In genomic region chr2:105660489-105660888, GRCh38 we compare ENCODE assay signal across 15 cellular contexts.
DNase-seq lines count a peak whose midpoint lies in the region; ATAC-seq, FAIRE-seq and TF ChIP-seq lines count a peak whose summit lies in the region.
"Had no signal": no experiment of that assay in that cellular context is flagged by ENCODE, and none has a peak within 500 bp of the region (broad histone marks: within the 10 kb centered on the region; RNA-seq: fewer than 3 reads in every experiment).

No MANE protein-coding gene starts in this region.

- no peaks in the 10 kb centered on the region; a peak in 1 of 4 replicates for H3K9me3 ChIP-seq in HCT116 (ENCODE audit: control insufficient read depth in 1 of 2, insufficient read depth in 1 of 2, low read depth in 1 of 2, low read length in 2 of 2)
- H3K9me3 ChIP-seq in K562 (replicated peaks; ENCODE audit: control insufficient read depth, insufficient read depth, low read depth, low read length) = no peaks in the 10 kb centered on the region
- peaks cover 0 to 14% (median 0%) of the 10 kb centered on the region in 3 donors for H3K9me3 ChIP-seq in gastroesophageal sphincter

- H3K27ac ChIP-seq in HCT116 (ENCODE audit: low read depth, low read length) (no peak overlapping the region), K562 (ENCODE audit: extremely low read depth, low read depth, low read length) (no peak overlapping the region), gastroesophageal sphincter (no peak overlapping the region)
- H3K27ac ChIP-seq: BLaER1 had no signal

- H3K9me3 Mint-ChIP-seq in activated CD4-positive, alpha-beta T cell treated with anti-CD3 and anti-CD28 coated beads, Interleukin-2, amount 10 ng/mL, durations not matched to agents 24 days and 14 days = peaks cover 25% of the 10 kb centered on the region
- H3K9me3 Mint-ChIP-seq in activated CD4-positive, alpha-beta T cell treated with anti-CD3 and anti-CD28 coated beads for 36 hours (ENCODE audit: low read depth) = peaks cover 12% of the 10 kb centered on the region

- no peaks in the 10 kb centered on the region for H4K20me1 ChIP-seq in HCT116 (ENCODE audit: insufficient read depth)
- H4K20me1 ChIP-seq in K562 (replicated peaks; ENCODE audit: control insufficient read depth, insufficient read depth, low read length) = no peaks in the 10 kb centered on the region
- H4K20me1 ChIP-seq: BLaER1 had no signal

- H2AFZ ChIP-seq in HCT116 (ENCODE audit: low read depth, low read length, poor library complexity, severe bottlenecking) (no peak overlapping the region), K562 (ENCODE audit: low read depth, low read length) (no peak overlapping the region)

- no peaks in the 10 kb centered on the region for H3K4me1 ChIP-seq in HCT116 (ENCODE audit: control insufficient read depth in 1 of 2, insufficient read depth in 2 of 2, low read length in 2 of 2)
- H3K4me1 ChIP-seq in K562 (replicated peaks in 1 of 2; ENCODE audit: control insufficient read depth in 2 of 2, insufficient read depth in 2 of 2, low read length in 2 of 2) = no peaks in the 10 kb centered on the region
- no peaks in the 10 kb centered on the region for H3K4me1 ChIP-seq in gastroesophageal sphincter
- H3K4me1 ChIP-seq: BLaER1, Caco-2 had no signal

- H3K4me3 ChIP-seq in HCT116 (replicated peaks in 1 of 2; ENCODE audit: low read depth in 1 of 2, low read length in 2 of 2) (no peak overlapping the region), K562 (no peak overlapping the region), gastroesophageal sphincter (no peak overlapping the region)
- H3K4me3 ChIP-seq: BLaER1, GM12878 had no signal

- no peaks in the 10 kb centered on the region for H3K79me2 ChIP-seq in HCT116 (ENCODE audit: insufficient read depth, low read length)
- H3K79me2 ChIP-seq in K562 (ENCODE audit: control insufficient read depth, insufficient read depth, low read length) = no peaks in the 10 kb centered on the region

- TF ChIP-seq POLR2A in HCT116 (IDR thresholded peaks at IDR 0.05; ENCODE audit: borderline replicate concordance, extremely low read depth, insufficient read depth, insufficient read length) (no peak), K562 (conservative IDR thresholded peaks at IDR 0.05) (no peak), gastroesophageal sphincter (IDR thresholded peaks at IDR 0.05) (no peak)

- no peak overlapping the region for H3K4me3 Mint-ChIP-seq in activated CD4-positive, alpha-beta T cell treated with anti-CD3 and anti-CD28 coated beads, Interleukin-2, amount 10 ng/mL, durations not matched to agents 24 days and 14 days
- H3K4me3 Mint-ChIP-seq in activated CD4-positive, alpha-beta T cell treated with anti-CD3 and anti-CD28 coated beads for 36 hours = no peak overlapping the region
- H3K4me3 Mint-ChIP-seq: CD8-positive, alpha-beta memory T cell had no signal

- no peak for FAIRE-seq in K562 (lab: Jason Lieb, UNC)
- FAIRE-seq: GM12878, GM18507 had no signal

- TF ChIP-seq CTCF in HCT116 (IDR thresholded peaks at IDR 0.05 in 2 of 3, conservative IDR thresholded peaks at IDR 0.05 in 1 of 3; ENCODE audit: borderline replicate concordance in 1 of 3, insufficient read depth in 1 of 3, low read depth in 2 of 3, low read length in 2 of 3) (no peak), K562 (IDR thresholded peaks at IDR 0.05 in 2 of 3, conservative IDR thresholded peaks at IDR 0.05 in 1 of 3; ENCODE audit: insufficient read depth in 2 of 3, low read depth in 1 of 3, low read length in 3 of 3) (no peak), gastroesophageal sphincter (IDR thresholded peaks at IDR 0.05) (no peak)

- H3K4me2 ChIP-seq in HCT116 (ENCODE audit: low read length) (no peak overlapping the region), K562 (ENCODE audit: insufficient read depth, low read length) (no peak overlapping the region)
- H3K4me2 ChIP-seq: BLaER1 had no signal

- TF ChIP-seq RAD21 in HCT116 (IDR thresholded peaks at IDR 0.05; ENCODE audit: low read depth) (no peak), K562 (CRISPR knock-in tag; conservative IDR thresholded peaks at IDR 0.05 in 1 of 2, IDR thresholded peaks at IDR 0.05 in 1 of 2) (no peak)

- H3K36me3 ChIP-seq in HCT116 (ENCODE audit: control insufficient read depth in 1 of 2, insufficient read depth in 2 of 2, low read length in 2 of 2) = no peaks in the 10 kb centered on the region
- no peaks in the 10 kb centered on the region for H3K36me3 ChIP-seq in K562 (ENCODE audit: control insufficient read depth, insufficient read depth, low read length)
- no peaks in the 10 kb centered on the region for H3K36me3 ChIP-seq in gastroesophageal sphincter
- H3K36me3 ChIP-seq: BLaER1 had no signal

- BruUV-seq in HCT116 (replicated peaks; lab: Mats Ljungman, UMichigan) = no TSS peak
- no TSS peak for BruUV-seq in K562 (replicated peaks; lab: Mats Ljungman, UMichigan)

- CTCF ChIA-PET in activated CD4-positive, alpha-beta T cell treated with anti-CD3 and anti-CD28 coated beads for 36 hours (lab: Charles Lee) = no interaction called here
- CTCF ChIA-PET in HCT116 (lab: Charles Lee) = no interaction called here
- CTCF ChIA-PET in K562 (lab: Yijun Ruan, JAX; ENCODE audit: low intra/inter-chr PET ratio) = no interaction called here

- H3K27me3 ChIP-seq in HCT116 (ENCODE audit: insufficient read depth, low read length) (no peaks in the 10 kb centered on the region), K562 (ENCODE audit: control insufficient read depth in 2 of 2, insufficient read depth in 2 of 2, low read length in 2 of 2) (no peaks in the 10 kb centered on the region), gastroesophageal sphincter (no peaks in the 10 kb centered on the region)
- H3K27me3 ChIP-seq: BLaER1 had no signal

- no peak overlapping the region for H3K27ac Mint-ChIP-seq in activated CD4-positive, alpha-beta T cell treated with anti-CD3 and anti-CD28 coated beads, Interleukin-2, amount 10 ng/mL, durations not matched to agents 24 days and 14 days
- no peak overlapping the region for H3K27ac Mint-ChIP-seq in activated CD4-positive, alpha-beta T cell treated with anti-CD3 and anti-CD28 coated beads for 36 hours
- H3K27ac Mint-ChIP-seq: CD8-positive, alpha-beta memory T cell had no signal

- WGBS in K562 (ENCODE audit: insufficient coverage, low coverage, missing lambda C conversion rate) = 30% methylated on average over 4 of the region's 4 CpGs
- WGBS in gastroesophageal sphincter (ENCODE audit: low coverage in 1 of 2), 2 donors = 82 to 89% methylated on average over 4 of the region's 4 CpGs

- ATAC-seq in activated CD4-positive, alpha-beta T cell treated with anti-CD3 and anti-CD28 coated beads for 36 hours = no peak
- ATAC-seq in HCT116 = no peak
- ATAC-seq in K562 = no peak
- no peak for ATAC-seq in gastroesophageal sphincter
- no peak for ATAC-seq in HG02852 (IDR thresholded peaks at IDR 0.05; ENCODE audit: unreplicated experiment)
- ATAC-seq: GM12878 had no signal

- H3K36me3 Mint-ChIP-seq in activated CD4-positive, alpha-beta T cell treated with anti-CD3 and anti-CD28 coated beads, Interleukin-2, amount 10 ng/mL, durations not matched to agents 24 days and 14 days (ENCODE audit: low read depth) = peaks cover 3% of the 10 kb centered on the region
- H3K36me3 Mint-ChIP-seq in activated CD4-positive, alpha-beta T cell treated with anti-CD3 and anti-CD28 coated beads for 36 hours (ENCODE audit: low read depth) = peaks cover under 1% of the 10 kb centered on the region

- no peak for TF ChIP-seq EP300 in K562 (IDR thresholded peaks at IDR 0.05; ENCODE audit: low read length)
- no peak for TF ChIP-seq EP300 in gastroesophageal sphincter (IDR thresholded peaks at IDR 0.05)

- H3K9ac ChIP-seq in HCT116 (ENCODE audit: low read length) (no peak overlapping the region), K562 (ENCODE audit: insufficient read depth in 1 of 2, low read depth in 2 of 2, low read length in 2 of 2) (no peak overlapping the region)
- H3K9ac ChIP-seq: BLaER1 had no signal

- H3K27me3 Mint-ChIP-seq in activated CD4-positive, alpha-beta T cell treated with anti-CD3 and anti-CD28 coated beads, Interleukin-2, amount 10 ng/mL, durations not matched to agents 24 days and 14 days = peaks cover 25% of the 10 kb centered on the region
- no peaks in the 10 kb centered on the region for H3K27me3 Mint-ChIP-seq in activated CD4-positive, alpha-beta T cell treated with anti-CD3 and anti-CD28 coated beads for 36 hours

- RAD21 ChIA-PET in HCT116 (lab: Charles Lee; ENCODE audit: low non-redundant PET in 1 of 2, low total read pairs in 2 of 2, uncharacterized antibody in 2 of 2, unreplicated experiment in 2 of 2) = no interaction called here

- POLR2A ChIA-PET in activated CD4-positive, alpha-beta T cell treated with anti-CD3 and anti-CD28 coated beads for 36 hours (lab: Charles Lee) = no interaction called here
- POLR2A ChIA-PET in HCT116 (lab: Charles Lee) = no interaction called here
- POLR2A ChIA-PET in K562 (lab: Yijun Ruan, JAX) = interaction anchor here (1.0 to 1.3 kb wide), 2 partner anchors 10 to 22 kb away, joined by 3 read pairs; no protein-coding TSS in a partner anchor

- in situ Hi-C loops in K562 (cut with MboI) = no loop called here

- no peaks in the 10 kb centered on the region for H3K9me1 ChIP-seq in K562 (ENCODE audit: control insufficient read depth, insufficient read depth, low read length)

- DNase-seq in activated CD4-positive, alpha-beta T cell treated with anti-CD3 and anti-CD28 coated beads, Interleukin-2, amount 10 ng/mL, durations not matched to agents 24 days and 14 days = peak; percentile 19
- DNase-seq in activated CD4-positive, alpha-beta T cell treated with anti-CD3 and anti-CD28 coated beads for 36 hours = no peak
- DNase-seq in HCT116 (ENCODE audit: low read depth, low spot score) = no peak
- DNase-seq in K562 (ENCODE audit: extremely low read depth in 1 of 4, low spot score in 3 of 4) = no peak
- DNase-seq in kidney tubule cell (ENCODE audit: low spot score) = peak; percentile 13
- no peak for DNase-seq in dedifferentiated amniotic fluid mesenchymal stem cell (ENCODE audit: extremely low spot score)
- DNase-seq: 8988T; AML-193; Caco-2; CD8-positive, alpha-beta memory T cell had no signal

- no peaks in the 10 kb centered on the region for H3K9me2 ChIP-seq in HCT116 (ENCODE audit: insufficient read depth)

- intact Hi-C loops in activated CD4-positive, alpha-beta T cell treated with anti-CD3 and anti-CD28 coated beads, Interleukin-2, amount 10 ng/mL, durations not matched to agents 24 days and 14 days (cut with micrococcal nuclease) = no loop called here
- intact Hi-C loops in activated CD4-positive, alpha-beta T cell treated with anti-CD3 and anti-CD28 coated beads for 36 hours (cut with DNase I, micrococcal nuclease) = no loop called here
- intact Hi-C loops in HCT116 (cut with micrococcal nuclease) = no loop called here
- intact Hi-C loops in K562 (cut with micrococcal nuclease) = no loop called here

- H3K4me1 Mint-ChIP-seq in activated CD4-positive, alpha-beta T cell treated with anti-CD3 and anti-CD28 coated beads, Interleukin-2, amount 10 ng/mL, durations not matched to agents 24 days and 14 days = no peaks in the 10 kb centered on the region
- H3K4me1 Mint-ChIP-seq in activated CD4-positive, alpha-beta T cell treated with anti-CD3 and anti-CD28 coated beads for 36 hours = peaks cover 2% of the 10 kb centered on the region
- H3K4me1 Mint-ChIP-seq: CD8-positive, alpha-beta memory T cell had no signal

TF ChIP-seq in HCT116, 20 proteins besides CTCF, POLR2A, EP300 and RAD21 (continues in another document):
- TF ChIP-seq YY1 (IDR thresholded peaks at IDR 0.05; ENCODE audit: extremely low read depth, insufficient replicate concordance, low read depth, low read length) = no peak

TF ChIP-seq in K562, 482 proteins besides CTCF, POLR2A, EP300 and RAD21 (continues in another document):
- 0 out of 2 replicates have a peak, but pooled peaks have one; percentile 2 for TF ChIP-seq ZNF316 (IDR thresholded peaks at IDR 0.05)

Comparison
In these comparisons a context has a peak if more than half of its experiments do, and no peak if none do; other contexts are left out.
1. DNase-seq: peak in activated CD4-positive, alpha-beta T cell treated with anti-CD3 and anti-CD28 coated beads, Interleukin-2, amount 10 ng/mL, durations not matched to agents 24 days and 14 days (single experiment) and kidney tubule cell (single experiment); none in activated CD4-positive, alpha-beta T cell treated with anti-CD3 and anti-CD28 coated beads for 36 hours (single experiment), HCT116 (single experiment), K562 (0 of 4) and dedifferentiated amniotic fluid mesenchymal stem cell (single experiment).